ENCODE assay signal across 8 cellular contexts in the genomic region with DNA sequence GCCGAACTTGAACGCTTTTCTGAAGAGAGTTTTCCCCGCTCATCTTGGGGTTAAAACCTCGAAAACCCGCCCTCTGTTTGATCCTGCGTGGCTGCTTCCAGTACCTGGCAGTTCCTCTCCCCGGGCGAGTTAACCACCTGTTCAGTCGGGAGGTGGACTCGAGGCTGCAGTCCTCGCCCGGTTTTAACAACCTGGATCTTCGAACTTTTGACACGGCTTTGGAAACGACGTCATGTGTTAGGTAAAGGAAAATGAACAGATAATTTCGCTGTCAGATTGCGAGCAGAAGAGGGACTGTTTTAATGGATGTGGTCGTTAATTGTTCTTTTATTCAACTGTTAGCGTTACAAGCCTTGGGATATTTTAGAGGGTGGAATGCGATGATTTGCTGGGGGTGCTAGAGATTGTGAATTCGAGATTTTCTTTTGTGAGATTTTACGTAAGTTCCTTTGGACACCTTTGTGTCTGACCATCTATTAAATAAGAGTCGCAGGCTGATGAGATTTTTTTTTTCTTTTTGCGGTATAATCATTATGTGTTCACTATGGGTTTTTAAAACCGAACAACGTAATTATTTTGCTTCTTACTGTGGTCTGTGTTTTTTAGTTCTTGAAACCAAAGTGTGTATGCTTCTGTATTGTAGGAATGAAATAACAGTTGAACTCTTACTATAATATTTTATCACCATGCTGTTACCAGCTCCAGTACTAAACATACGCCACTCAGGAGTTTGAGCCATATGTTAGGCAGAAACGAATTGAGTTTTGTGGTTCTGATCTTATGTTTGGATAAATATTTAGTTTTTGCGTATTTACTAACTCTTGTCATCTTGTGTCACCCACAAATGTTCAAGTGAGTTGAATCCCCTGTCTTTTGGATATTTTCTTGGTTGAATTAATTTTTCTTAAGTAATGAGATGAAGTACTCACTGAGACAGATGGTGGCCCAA. TPM values are rescaled to one million over a fixed set of nuclear protein-coding genes. Genes with fewer than 3 reads are reported as not detected.
A peak's percentile ranks its signal among the peaks of the same experiment; 100 is the strongest.
DNase-seq lines count a peak whose midpoint lies in the region; ATAC-seq, FAIRE-seq and TF ChIP-seq lines count a peak whose summit lies in the region.

No MANE protein-coding gene starts in this region.

- H3K36me3 ChIP-seq in A673 (ENCODE audit: insufficient read depth, low read length, poor library complexity, severe bottlenecking): no peaks in the 10 kb centered on the region
- peaks cover 0 to 16% of the 10 kb centered on the region in 2 experiments for H3K36me3 ChIP-seq in SK-N-SH (replicated peaks in 1 of 2; ENCODE audit: control insufficient read depth in 1 of 2, insufficient read depth in 2 of 2, low read length in 1 of 2)

- H3K9me3 Mint-ChIP-seq in naive thymus-derived CD8-positive, alpha-beta T cell: peaks cover 10 to 29% (median 18%) of the 10 kb centered on the region in 9 donors

- FAIRE-seq in GM12891 (lab: Jason Lieb, UNC): no peak

- H3K36me3 Mint-ChIP-seq in naive thymus-derived CD8-positive, alpha-beta T cell: peaks cover 0 to 15% (median 14%) of the 10 kb centered on the region in 3 donors

- peaks cover 34% of the 10 kb centered on the region; the same call in 1 of the 2 replicates for H4K20me1 ChIP-seq in SK-N-SH (ENCODE audit: insufficient read depth)

- BruUV-seq in A673 (replicated peaks; lab: Mats Ljungman, UMichigan): TSS peak; percentile 52

- peaks cover 65% of the 10 kb centered on the region for H3K79me2 ChIP-seq in SK-N-SH (ENCODE audit: insufficient read depth)

- H3K27me3 Mint-ChIP-seq in naive thymus-derived CD8-positive, alpha-beta T cell: no peaks in the 10 kb centered on the region

- intact Hi-C loops in A673 (cut with micrococcal nuclease; ENCODE audit: unreplicated experiment): loop anchor here (5.0 kb wide), 2 partner anchors 135 to 215 kb away; no protein-coding TSS in a partner anchor

- POLR2A ChIA-PET in A673 (lab: Charles Lee; ENCODE audit: low non-redundant PET): no interaction called here
- POLR2A ChIA-PET in SK-N-SH (lab: Yijun Ruan, JAX): interaction anchor here (1.1 to 2.2 kb wide), 2 partner anchors 20 to 816 kb away, joined by 3 to 6 read pairs; partner anchors contain the start of gene KPNA3
- POLR2A ChIA-PET in naive thymus-derived CD8-positive, alpha-beta T cell (lab: Charles Lee): interaction anchor here (0.6 to 3.4 kb wide), 10 partner anchors 9 to 939 kb away, joined by 3 to 18 read pairs (median 6); partner anchors contain the start of genes CAB39L, CDADC1, NUDT15 and SETDB2

- TF ChIP-seq RAD21 in SK-N-SH (IDR thresholded peaks at IDR 0.05; ENCODE audit: low read length): 0 out of 2 replicates have a peak, but pooled peaks have one; percentile 3

- peak overlapping the region; percentile 72; the same call in 1 of the 2 replicates for H2AFZ ChIP-seq in SK-N-SH (ENCODE audit: low read depth)

- CTCF ChIA-PET in A673 (lab: Charles Lee): no interaction called here
- CTCF ChIA-PET in SK-N-SH (lab: Yijun Ruan, JAX): no interaction called here

- TF ChIP-seq POLR2A in GM12891 (IDR thresholded peaks at IDR 0.05; ENCODE audit: low read depth, low read length): 0 out of 2 replicates have a peak, but pooled peaks have one; percentile 32

- no peak for TF ChIP-seq EP300 in SK-N-SH (IDR thresholded peaks at IDR 0.05; ENCODE audit: borderline replicate concordance in 1 of 2, low read depth in 1 of 2, low read length in 1 of 2)

- peak; percentile 13 for ATAC-seq in HG03354 (IDR thresholded peaks at IDR 0.05; ENCODE audit: poor library complexity, severe bottlenecking, unreplicated experiment)
- ATAC-seq in naive thymus-derived CD8-positive, alpha-beta T cell: peak in 1 of 2 donors; percentile 36

- H3K4me3 Mint-ChIP-seq in naive thymus-derived CD8-positive, alpha-beta T cell: peak overlapping the region; percentile 93 to 100 (median 96)

- no peak for DNase-seq in A673 (ENCODE audit: low spot score)
- DNase-seq in GM12891 (ENCODE audit: insufficient read length, low spot score): no peak
- DNase-seq in SK-N-SH: no peak
- DNase-seq in epithelial cell of prostate (ENCODE audit: low read depth, low spot score): no peak
- DNase-seq in naive thymus-derived CD8-positive, alpha-beta T cell: no peak
- DNase-seq in amniotic stem cell (lab: John Stamatoyannopoulos, UW): no peak
- no peak for DNase-seq in GM03348 (ENCODE audit: low spot score)

- H3K4me1 Mint-ChIP-seq in naive thymus-derived CD8-positive, alpha-beta T cell: peaks cover 20 to 57% (median 45%) of the 10 kb centered on the region in 4 donors

- peaks cover 30% of the 10 kb centered on the region for H3K4me1 ChIP-seq in A673 (ENCODE audit: insufficient read depth, low read length, poor library complexity, severe bottlenecking)
- peaks cover 14 to 23% of the 10 kb centered on the region in 2 experiments; a peak in 3 of 4 replicates for H3K4me1 ChIP-seq in SK-N-SH (ENCODE audit: control insufficient read depth in 1 of 2, insufficient read depth in 2 of 2, low read depth in 1 of 2, low read length in 1 of 2)

- peak overlapping the region; percentile 82 to 100 (median 97) for H3K27ac Mint-ChIP-seq in naive thymus-derived CD8-positive, alpha-beta T cell

- no peak for TF ChIP-seq CTCF in A673 (conservative IDR thresholded peaks at IDR 0.05; ENCODE audit: low read depth, low read length)
- TF ChIP-seq CTCF in SK-N-SH (IDR thresholded peaks at IDR 0.05): no peak

- no peaks in the 10 kb centered on the region for H3K9me2 ChIP-seq in SK-N-SH

- H3K27me3 ChIP-seq in A673 (replicated peaks; ENCODE audit: insufficient read depth, low read depth, low read length, poor library complexity) (no peaks in the 10 kb centered on the region), SK-N-SH (ENCODE audit: insufficient read depth) (no peaks in the 10 kb centered on the region)

- H3K9me3 ChIP-seq in A673 (ENCODE audit: low read depth, low read length, poor library complexity, severe bottlenecking) (peaks cover 6% of the 10 kb centered on the region), SK-N-SH (no peaks in the 10 kb centered on the region)

- H3K27ac ChIP-seq in A673 (ENCODE audit: low read depth, low read length, poor library complexity, severe bottlenecking): peak overlapping the region; percentile 96
- peak overlapping the region; percentile 97 to 99 for H3K27ac ChIP-seq in SK-N-SH (ENCODE audit: low read depth in 2 of 2, low read length in 1 of 2)
- H3K27ac ChIP-seq in epithelial cell of prostate: peak overlapping the region; percentile 97

- under 1% methylated on average over 28 of the region's 30 CpGs for WGBS in SK-N-SH (ENCODE audit: low lambda C conversion rate)

- peak overlapping the region; percentile 78 for H3K4me2 ChIP-seq in SK-N-SH

- H3K4me3 ChIP-seq in A673 (ENCODE audit: low read depth, low read length, poor library complexity, severe bottlenecking): peak overlapping the region; percentile 73
- peak overlapping the region; percentile 73 to 88 for H3K4me3 ChIP-seq in SK-N-SH (ENCODE audit: low read depth in 2 of 2, low read length in 1 of 2)

- H3F3A ChIP-seq in SK-N-SH (replicated peaks; ENCODE audit: insufficient read depth): peaks cover 33% of the 10 kb centered on the region

- H3K9ac ChIP-seq in SK-N-SH: peak overlapping the region; percentile 87

TF ChIP-seq in GM12891, 5 proteins besides CTCF, POLR2A, EP300 and RAD21:
- TF ChIP-seq POU2F2 (IDR thresholded peaks at IDR 0.05; ENCODE audit: low read depth, low read length) (0 out of 2 replicates have a peak, but pooled peaks have one; percentile 34), TAF1 (IDR thresholded peaks at IDR 0.05; ENCODE audit: low read depth, low read length) (no peak; the same call in 1 of the 2 replicates), SPI1 (IDR thresholded peaks at IDR 0.05; ENCODE audit: low read depth, low read length) (0 out of 2 replicates have a peak, but pooled peaks have one; percentile 26)

TF ChIP-seq in SK-N-SH, 30 proteins besides CTCF, POLR2A, EP300 and RAD21:
- TF ChIP-seq RFX5 (IDR thresholded peaks at IDR 0.05; ENCODE audit: low read length) (no peak), MAX (IDR thresholded peaks at IDR 0.05; ENCODE audit: low read depth) (peak; percentile 30; the same call in 1 of the 2 replicates), TAF1 (IDR thresholded peaks at IDR 0.05; ENCODE audit: borderline replicate concordance, low read depth, low read length) (peak; percentile 56; the same call in 1 of the 2 replicates), SIN3A (IDR thresholded peaks at IDR 0.05; ENCODE audit: borderline replicate concordance, low read depth, low read length) (no peak), MXI1 (IDR thresholded peaks at IDR 0.05; ENCODE audit: low read depth, low read length) (peak; percentile 20), ZBTB33 (IDR thresholded peaks at IDR 0.05; ENCODE audit: borderline replicate concordance, low read depth) (no peak)
TF ChIP-seq in SK-N-SH: peak in this region for 3.

RNA-seq across cellular contexts. Expression of gene FNDC3A, which starts 1.2 kb away (rescaled TPM):
- total RNA-seq in A673 (2021): 45.5 and 49.3 TPM in 2 replicates
- polyA plus RNA-seq in GM12891 (2012; ENCODE audit: low read depth, missing spikeins): 12.8 TPM
- 27.7 and 37.7 TPM in 2 replicates for polyA plus RNA-seq in SK-N-SH (2012; rRNA removed)
- 33.6 and 36.5 TPM in 2 replicates for polyA plus RNA-seq in SK-N-SH (2012; cell fraction: cytosol; rRNA removed)
- polyA plus RNA-seq in SK-N-SH (2012; cell fraction: nucleus; rRNA removed): 21.3 and 56.2 TPM in 2 replicates
- total RNA-seq in naive thymus-derived CD8-positive, alpha-beta T cell: 10 to 100 TPM; 36.7 to 37.3 TPM
- polyA plus RNA-seq in naive thymus-derived CD8-positive, alpha-beta T cell: 1 to 10 TPM; 7.9 to 9.7 (median 8.9) TPM
